Comparison of ENCODE assay signal across 1 cellular context in genomic region chr5:177317959-177318377, GRCh38.
A peak's percentile ranks its signal among the peaks of the same experiment; 100 is the strongest.
TF ChIP-seq lines count a peak whose summit lies in the region.

No MANE protein-coding gene starts in this region.

TF ChIP-seq in GM12878, 131 proteins besides CTCF, POLR2A, EP300 and RAD21:
- TF ChIP-seq CREB1 (IDR thresholded peaks at IDR 0.05; ENCODE audit: low read depth) (no peak), MEF2B (IDR thresholded peaks at IDR 0.05; ENCODE audit: partially characterized antibody, poor library complexity, severe bottlenecking) (no peak), IKZF1 (conservative IDR thresholded peaks at IDR 0.05) (0 out of 2 replicates have a peak, but pooled peaks have one; percentile 28), MEF2A (IDR thresholded peaks at IDR 0.05; ENCODE audit: insufficient read depth, low read depth, low read length) (no peak), SUZ12 (IDR thresholded peaks at IDR 0.05; ENCODE audit: unreplicated experiment) (no peak), SMARCA5 (IDR thresholded peaks at IDR 0.05) (peak; percentile 49; the same call in 1 of the 2 replicates), TCF3 (IDR thresholded peaks at IDR 0.05; ENCODE audit: borderline replicate concordance, insufficient read depth, low read depth, low read length) (no peak), NBN (IDR thresholded peaks at IDR 0.05) (no peak), SMC3 (IDR thresholded peaks at IDR 0.05; ENCODE audit: borderline replicate concordance, low read length) (peak; percentile 89), MYB (IDR thresholded peaks at IDR 0.05; ENCODE audit: borderline replicate concordance, low read depth, low read length) (no peak), SRF (IDR thresholded peaks at IDR 0.05; ENCODE audit: low read depth in 2 of 2, low read length in 2 of 2) (no peak), POU2F2 (IDR thresholded peaks at IDR 0.05; ENCODE audit: borderline replicate concordance, low read depth, low read length) (0 out of 3 replicates have a peak, but pooled peaks have one; percentile 11), MAX (IDR thresholded peaks at IDR 0.05; ENCODE audit: low read depth, low read length) (no peak), IKZF2 (IDR thresholded peaks at IDR 0.05) (0 out of 4 replicates have a peak, but pooled peaks of 1 of the 2 experiments have one; percentile 14), ZBTB4 (CRISPR knock-in tag; IDR thresholded peaks at IDR 0.05) (no peak), CEBPZ (IDR thresholded peaks at IDR 0.05; ENCODE audit: low read depth, low read length) (no peak), SP1 (IDR thresholded peaks at IDR 0.05; ENCODE audit: low read depth, low read length) (no peak), E2F4 (IDR thresholded peaks at IDR 0.05; ENCODE audit: low read depth, low read length) (no peak), RUNX3 (IDR thresholded peaks at IDR 0.05; ENCODE audit: low read length) (peak; percentile 56), NR2C1 (IDR thresholded peaks at IDR 0.05) (no peak), GATAD2B (conservative IDR thresholded peaks at IDR 0.05; ENCODE audit: low read depth) (no peak), GABPA (IDR thresholded peaks at IDR 0.05; ENCODE audit: low read depth) (no peak), IRF4 (IDR thresholded peaks at IDR 0.05; ENCODE audit: low read depth, low read length) (0 out of 2 replicates have a peak, but pooled peaks have one; percentile 19), STAT1 (conservative IDR thresholded peaks at IDR 0.05) (no peak), ETV6 (conservative IDR thresholded peaks at IDR 0.05 in 1 of 2, IDR thresholded peaks at IDR 0.05 in 1 of 2; ENCODE audit: borderline replicate concordance in 1 of 2, low read depth in 1 of 2) (no peak), YY1 (IDR thresholded peaks at IDR 0.05; ENCODE audit: low read depth, low read length) (peak; percentile 38; the same call in 1 of the 2 replicates)
